ENCODE assay signal across 2 cellular contexts in genomic region chrX:110472265-110472664, GRCh38.
TF ChIP-seq lines count a peak whose summit lies in the region.

No MANE protein-coding gene starts in this region.

TF ChIP-seq in HepG2, 621 proteins besides CTCF, POLR2A, EP300 and RAD21 (continued from another document):
- TF ChIP-seq ZNF788 (CRISPR knock-in tag; IDR thresholded peaks at IDR 0.05; ENCODE audit: borderline replicate concordance) (no peak), ZNF317 (CRISPR knock-in tag; IDR thresholded peaks at IDR 0.05) (no peak), THYN1 (CRISPR knock-in tag; IDR thresholded peaks at IDR 0.05; ENCODE audit: borderline replicate concordance, low read depth) (no peak), CBX1 (IDR thresholded peaks at IDR 0.05; ENCODE audit: low read depth) (no peak), REPIN1 (CRISPR knock-in tag; IDR thresholded peaks at IDR 0.05; ENCODE audit: borderline replicate concordance, low read depth) (no peak), HMG20B (CRISPR knock-in tag; conservative IDR thresholded peaks at IDR 0.05) (no peak), FOXP1 (IDR thresholded peaks at IDR 0.05) (no peak), FOXP1 (CRISPR knock-in tag; IDR thresholded peaks at IDR 0.05) (no peak)

TF ChIP-seq in WTC11, 78 proteins besides CTCF, POLR2A, EP300 and RAD21 (continued from another document):
- TF ChIP-seq, protein P1, sequence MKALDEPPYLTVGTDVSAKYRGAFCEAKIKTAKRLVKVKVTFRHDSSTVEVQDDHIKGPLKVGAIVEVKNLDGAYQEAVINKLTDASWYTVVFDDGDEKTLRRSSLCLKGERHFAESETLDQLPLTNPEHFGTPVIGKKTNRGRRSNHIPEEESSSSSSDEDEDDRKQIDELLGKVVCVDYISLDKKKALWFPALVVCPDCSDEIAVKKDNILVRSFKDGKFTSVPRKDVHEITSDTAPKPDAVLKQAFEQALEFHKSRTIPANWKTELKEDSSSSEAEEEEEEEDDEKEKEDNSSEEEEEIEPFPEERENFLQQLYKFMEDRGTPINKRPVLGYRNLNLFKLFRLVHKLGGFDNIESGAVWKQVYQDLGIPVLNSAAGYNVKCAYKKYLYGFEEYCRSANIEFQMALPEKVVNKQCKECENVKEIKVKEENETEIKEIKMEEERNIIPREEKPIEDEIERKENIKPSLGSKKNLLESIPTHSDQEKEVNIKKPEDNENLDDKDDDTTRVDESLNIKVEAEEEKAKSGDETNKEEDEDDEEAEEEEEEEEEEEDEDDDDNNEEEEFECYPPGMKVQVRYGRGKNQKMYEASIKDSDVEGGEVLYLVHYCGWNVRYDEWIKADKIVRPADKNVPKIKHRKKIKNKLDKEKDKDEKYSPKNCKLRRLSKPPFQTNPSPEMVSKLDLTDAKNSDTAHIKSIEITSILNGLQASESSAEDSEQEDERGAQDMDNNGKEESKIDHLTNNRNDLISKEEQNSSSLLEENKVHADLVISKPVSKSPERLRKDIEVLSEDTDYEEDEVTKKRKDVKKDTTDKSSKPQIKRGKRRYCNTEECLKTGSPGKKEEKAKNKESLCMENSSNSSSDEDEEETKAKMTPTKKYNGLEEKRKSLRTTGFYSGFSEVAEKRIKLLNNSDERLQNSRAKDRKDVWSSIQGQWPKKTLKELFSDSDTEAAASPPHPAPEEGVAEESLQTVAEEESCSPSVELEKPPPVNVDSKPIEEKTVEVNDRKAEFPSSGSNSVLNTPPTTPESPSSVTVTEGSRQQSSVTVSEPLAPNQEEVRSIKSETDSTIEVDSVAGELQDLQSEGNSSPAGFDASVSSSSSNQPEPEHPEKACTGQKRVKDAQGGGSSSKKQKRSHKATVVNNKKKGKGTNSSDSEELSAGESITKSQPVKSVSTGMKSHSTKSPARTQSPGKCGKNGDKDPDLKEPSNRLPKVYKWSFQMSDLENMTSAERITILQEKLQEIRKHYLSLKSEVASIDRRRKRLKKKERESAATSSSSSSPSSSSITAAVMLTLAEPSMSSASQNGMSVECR (CRISPR knock-in tag; IDR thresholded peaks at IDR 0.05; ENCODE audit: borderline replicate concordance): no peak
- TF ChIP-seq ERG (CRISPR knock-in tag; IDR thresholded peaks at IDR 0.05) (no peak), CREB1 (CRISPR knock-in tag; IDR thresholded peaks at IDR 0.05) (no peak), FOXK1 (CRISPR knock-in tag; IDR thresholded peaks at IDR 0.05) (no peak), SP1 (CRISPR knock-in tag; conservative IDR thresholded peaks at IDR 0.05) (no peak), CREM (CRISPR knock-in tag; IDR thresholded peaks at IDR 0.05) (no peak), EMX1 (CRISPR knock-in tag; IDR thresholded peaks at IDR 0.05) (no peak), ZNF423 (CRISPR knock-in tag; IDR thresholded peaks at IDR 0.05) (no peak)
- TF ChIP-seq, protein P2, sequence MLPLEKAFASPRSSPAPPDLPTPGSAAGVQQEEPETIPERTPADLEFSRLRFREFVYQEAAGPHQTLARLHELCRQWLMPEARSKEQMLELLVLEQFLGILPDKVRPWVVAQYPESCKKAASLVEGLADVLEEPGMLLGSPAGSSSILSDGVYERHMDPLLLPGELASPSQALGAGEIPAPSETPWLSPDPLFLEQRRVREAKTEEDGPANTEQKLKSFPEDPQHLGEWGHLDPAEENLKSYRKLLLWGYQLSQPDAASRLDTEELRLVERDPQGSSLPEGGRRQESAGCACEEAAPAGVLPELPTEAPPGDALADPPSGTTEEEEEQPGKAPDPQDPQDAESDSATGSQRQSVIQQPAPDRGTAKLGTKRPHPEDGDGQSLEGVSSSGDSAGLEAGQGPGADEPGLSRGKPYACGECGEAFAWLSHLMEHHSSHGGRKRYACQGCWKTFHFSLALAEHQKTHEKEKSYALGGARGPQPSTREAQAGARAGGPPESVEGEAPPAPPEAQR (CRISPR knock-in tag; IDR thresholded peaks at IDR 0.05): no peak
- TF ChIP-seq, protein P3, sequence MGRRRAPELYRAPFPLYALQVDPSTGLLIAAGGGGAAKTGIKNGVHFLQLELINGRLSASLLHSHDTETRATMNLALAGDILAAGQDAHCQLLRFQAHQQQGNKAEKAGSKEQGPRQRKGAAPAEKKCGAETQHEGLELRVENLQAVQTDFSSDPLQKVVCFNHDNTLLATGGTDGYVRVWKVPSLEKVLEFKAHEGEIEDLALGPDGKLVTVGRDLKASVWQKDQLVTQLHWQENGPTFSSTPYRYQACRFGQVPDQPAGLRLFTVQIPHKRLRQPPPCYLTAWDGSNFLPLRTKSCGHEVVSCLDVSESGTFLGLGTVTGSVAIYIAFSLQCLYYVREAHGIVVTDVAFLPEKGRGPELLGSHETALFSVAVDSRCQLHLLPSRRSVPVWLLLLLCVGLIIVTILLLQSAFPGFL (CRISPR knock-in tag; IDR thresholded peaks at IDR 0.05; ENCODE audit: borderline replicate concordance): no peak
- TF ChIP-seq, protein P4, sequence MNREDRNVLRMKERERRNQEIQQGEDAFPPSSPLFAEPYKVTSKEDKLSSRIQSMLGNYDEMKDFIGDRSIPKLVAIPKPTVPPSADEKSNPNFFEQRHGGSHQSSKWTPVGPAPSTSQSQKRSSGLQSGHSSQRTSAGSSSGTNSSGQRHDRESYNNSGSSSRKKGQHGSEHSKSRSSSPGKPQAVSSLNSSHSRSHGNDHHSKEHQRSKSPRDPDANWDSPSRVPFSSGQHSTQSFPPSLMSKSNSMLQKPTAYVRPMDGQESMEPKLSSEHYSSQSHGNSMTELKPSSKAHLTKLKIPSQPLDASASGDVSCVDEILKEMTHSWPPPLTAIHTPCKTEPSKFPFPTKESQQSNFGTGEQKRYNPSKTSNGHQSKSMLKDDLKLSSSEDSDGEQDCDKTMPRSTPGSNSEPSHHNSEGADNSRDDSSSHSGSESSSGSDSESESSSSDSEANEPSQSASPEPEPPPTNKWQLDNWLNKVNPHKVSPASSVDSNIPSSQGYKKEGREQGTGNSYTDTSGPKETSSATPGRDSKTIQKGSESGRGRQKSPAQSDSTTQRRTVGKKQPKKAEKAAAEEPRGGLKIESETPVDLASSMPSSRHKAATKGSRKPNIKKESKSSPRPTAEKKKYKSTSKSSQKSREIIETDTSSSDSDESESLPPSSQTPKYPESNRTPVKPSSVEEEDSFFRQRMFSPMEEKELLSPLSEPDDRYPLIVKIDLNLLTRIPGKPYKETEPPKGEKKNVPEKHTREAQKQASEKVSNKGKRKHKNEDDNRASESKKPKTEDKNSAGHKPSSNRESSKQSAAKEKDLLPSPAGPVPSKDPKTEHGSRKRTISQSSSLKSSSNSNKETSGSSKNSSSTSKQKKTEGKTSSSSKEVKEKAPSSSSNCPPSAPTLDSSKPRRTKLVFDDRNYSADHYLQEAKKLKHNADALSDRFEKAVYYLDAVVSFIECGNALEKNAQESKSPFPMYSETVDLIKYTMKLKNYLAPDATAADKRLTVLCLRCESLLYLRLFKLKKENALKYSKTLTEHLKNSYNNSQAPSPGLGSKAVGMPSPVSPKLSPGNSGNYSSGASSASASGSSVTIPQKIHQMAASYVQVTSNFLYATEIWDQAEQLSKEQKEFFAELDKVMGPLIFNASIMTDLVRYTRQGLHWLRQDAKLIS (CRISPR knock-in tag; IDR thresholded peaks at IDR 0.05; ENCODE audit: borderline replicate concordance): no peak
- TF ChIP-seq, protein P5, sequence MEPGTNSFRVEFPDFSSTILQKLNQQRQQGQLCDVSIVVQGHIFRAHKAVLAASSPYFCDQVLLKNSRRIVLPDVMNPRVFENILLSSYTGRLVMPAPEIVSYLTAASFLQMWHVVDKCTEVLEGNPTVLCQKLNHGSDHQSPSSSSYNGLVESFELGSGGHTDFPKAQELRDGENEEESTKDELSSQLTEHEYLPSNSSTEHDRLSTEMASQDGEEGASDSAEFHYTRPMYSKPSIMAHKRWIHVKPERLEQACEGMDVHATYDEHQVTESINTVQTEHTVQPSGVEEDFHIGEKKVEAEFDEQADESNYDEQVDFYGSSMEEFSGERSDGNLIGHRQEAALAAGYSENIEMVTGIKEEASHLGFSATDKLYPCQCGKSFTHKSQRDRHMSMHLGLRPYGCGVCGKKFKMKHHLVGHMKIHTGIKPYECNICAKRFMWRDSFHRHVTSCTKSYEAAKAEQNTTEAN (CRISPR knock-in tag; IDR thresholded peaks at IDR 0.05): no peak
- TF ChIP-seq, protein P6, sequence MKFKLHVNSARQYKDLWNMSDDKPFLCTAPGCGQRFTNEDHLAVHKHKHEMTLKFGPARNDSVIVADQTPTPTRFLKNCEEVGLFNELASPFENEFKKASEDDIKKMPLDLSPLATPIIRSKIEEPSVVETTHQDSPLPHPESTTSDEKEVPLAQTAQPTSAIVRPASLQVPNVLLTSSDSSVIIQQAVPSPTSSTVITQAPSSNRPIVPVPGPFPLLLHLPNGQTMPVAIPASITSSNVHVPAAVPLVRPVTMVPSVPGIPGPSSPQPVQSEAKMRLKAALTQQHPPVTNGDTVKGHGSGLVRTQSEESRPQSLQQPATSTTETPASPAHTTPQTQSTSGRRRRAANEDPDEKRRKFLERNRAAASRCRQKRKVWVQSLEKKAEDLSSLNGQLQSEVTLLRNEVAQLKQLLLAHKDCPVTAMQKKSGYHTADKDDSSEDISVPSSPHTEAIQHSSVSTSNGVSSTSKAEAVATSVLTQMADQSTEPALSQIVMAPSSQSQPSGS (CRISPR knock-in tag; IDR thresholded peaks at IDR 0.05; ENCODE audit: borderline replicate concordance, low read depth): no peak
